In genomic region chr1:27934818-27935549, GRCh38 we compare ENCODE assay signal across 8 cellular contexts. TPM values are rescaled to one million over a fixed set of nuclear protein-coding genes. Genes with fewer than 3 reads are reported as not detected.
DNase-seq lines count a peak whose midpoint lies in the region; ATAC-seq and TF ChIP-seq lines count a peak whose summit lies in the region.

Gene SMPDL3B (plus strand): TSS chr1:27935000. CDS start chr1:27935184, 184 bp downstream.

- intact Hi-C loops in activated B cell treated with CpG ODN at 0.5 μM for 24 hours (cut with micrococcal nuclease) = no loop called here
- intact Hi-C loops in transverse colon (cut with DNase I; ENCODE audit: low total_unique reads) = no loop called here

- peak within 1 kb of the TSS in 3 of 4 donors; percentile 27 to 51 (median 30) for H3K4me3 ChIP-seq in transverse colon

- no peak for TF ChIP-seq EP300 in transverse colon (IDR thresholded peaks at IDR 0.05; ENCODE audit: low read depth)

- TF ChIP-seq CTCF in activated B cell treated with CpG ODN at 0.5 μM for 24 hours (IDR thresholded peaks at IDR 0.05) (no peak), transverse colon (IDR thresholded peaks at IDR 0.05) (peak in 4 of 5 experiments; percentile 18 to 58 (median 30))

- POLR2A ChIA-PET in activated B cell treated with CpG ODN at 0.5 μM for 24 hours (lab: Charles Lee) = no interaction called here

- no peak within 1 kb of the TSS for H3K4me3 Mint-ChIP-seq in activated B cell treated with CpG ODN at 0.5 μM for 24 hours

- in situ Hi-C loops in transverse colon (cut with MboI; ENCODE audit: low pct_ligation_motif_present in 1 of 4, low pct_unique_long_range_greater_than_20kb in 1 of 4, low sequenced_read_pairs in 3 of 4) = no loop called here

- TF ChIP-seq POLR2A in transverse colon (IDR thresholded peaks at IDR 0.05) = peak; percentile 74

- no peaks in the 10 kb centered on the region for H3K9me3 ChIP-seq in transverse colon

- peak within 1 kb of the TSS; percentile 56 to 78 (median 68) for H3K27ac ChIP-seq in transverse colon

- DNase-seq in DMS79 treated with DMSO at 0.1 percent for 48 hours (lab: John Stamatoyannopoulos, UW) = peak; percentile 80
- peak; percentile 32 for DNase-seq in KG1 (lab: John Stamatoyannopoulos, UW)
- DNase-seq in activated B cell treated with CpG ODN at 0.5 μM for 24 hours = no peak
- DNase-seq in iPS-NIHi11 (ENCODE audit: low spot score) = peak; percentile 89
- peak; percentile 85 for DNase-seq in transverse colon
- DNase-seq in NK-92 (lab: John Stamatoyannopoulos, UW; ENCODE audit: unreplicated experiment) = no peak

- CTCF ChIA-PET in activated B cell treated with CpG ODN at 0.5 μM for 24 hours (lab: Charles Lee) = no interaction called here

- H3K36me3 Mint-ChIP-seq in activated B cell treated with CpG ODN at 0.5 μM for 24 hours (ENCODE audit: low read depth) = no peaks in the 10 kb centered on the region

- WGBS in transverse colon (ENCODE audit: low coverage in 1 of 2), 2 donors = 0 to 8% methylated on average over 2 to 16 of the region's 16 CpGs

- peaks cover 23% of the 10 kb centered on the region for H3K4me1 Mint-ChIP-seq in activated B cell treated with CpG ODN at 0.5 μM for 24 hours

- no peak within 1 kb of the TSS for H3K27ac Mint-ChIP-seq in activated B cell treated with CpG ODN at 0.5 μM for 24 hours

- H3K36me3 ChIP-seq in transverse colon = no peaks in the 10 kb centered on the region

- H3K27me3 Mint-ChIP-seq in activated B cell treated with CpG ODN at 0.5 μM for 24 hours = peaks cover 20% of the 10 kb centered on the region

- peaks cover 0 to 18% (median 2%) of the 10 kb centered on the region in 4 donors for H3K4me1 ChIP-seq in transverse colon

- H3K27me3 ChIP-seq in transverse colon = peaks cover 12% of the 10 kb centered on the region

- no peaks in the 10 kb centered on the region for H3K9me3 Mint-ChIP-seq in activated B cell treated with CpG ODN at 0.5 μM for 24 hours

- ATAC-seq in activated B cell treated with CpG ODN at 0.5 μM for 24 hours (ENCODE audit: low read depth) (peak; percentile 40), GM21528 (IDR thresholded peaks at IDR 0.05; ENCODE audit: low FRiP score, unreplicated experiment) (no peak), GM19035 (IDR thresholded peaks at IDR 0.05; ENCODE audit: unreplicated experiment) (no peak)

RNA-seq across cellular contexts. Expression of gene SMPDL3B, which starts in this region (rescaled TPM):
- total RNA-seq in activated B cell treated with CpG ODN at 0.5 μM for 24 hours = not detected in 2 replicates
- 10 to 100 TPM; 14.1 to 64.3 (median 57.4) TPM for total RNA-seq in transverse colon

Comparison
In these comparisons a context has a peak if more than half of its experiments do, and no peak if none do; other contexts are left out.
1. RNA of gene SMPDL3B (total RNA-seq): 14.1 to 64.3 TPM in transverse colon; not detected in activated B cell treated with CpG ODN at 0.5 μM for 24 hours; every median in the first group is over 10 times any median in the second.
2. Peak in ATAC-seq in activated B cell treated with CpG ODN at 0.5 μM for 24 hours; RNA of the gene not detected or under 1 TPM.
3. DNase-seq: peak in DMS79 treated with DMSO at 0.1 percent for 48 hours (single experiment), KG1 (single experiment), iPS-NIHi11 (single experiment) and transverse colon (single experiment); none in activated B cell treated with CpG ODN at 0.5 μM for 24 hours (single experiment) and NK-92 (single experiment).